ENCODE assay signal across 8 cellular contexts in genomic region chr22:41576877-41577276, GRCh38. TPM values are rescaled to one million over a fixed set of nuclear protein-coding genes. Genes with fewer than 3 reads are reported as not detected.
DNase-seq lines count a peak whose midpoint lies in the region; ATAC-seq and TF ChIP-seq lines count a peak whose summit lies in the region.

No MANE protein-coding gene starts in this region.

- no peaks in the 10 kb centered on the region for H4K20me1 ChIP-seq in smooth muscle cell (ENCODE audit: low read depth)

- peaks cover 0 to 46% (median 11%) of the 10 kb centered on the region in 12 donors for H3K4me1 ChIP-seq in heart left ventricle
- H3K4me1 ChIP-seq in smooth muscle cell (ENCODE audit: low read depth), result no peaks in the 10 kb centered on the region

- no peaks in the 10 kb centered on the region for H3K79me2 ChIP-seq in smooth muscle cell (ENCODE audit: low read depth)

- no peak overlapping the region for H3K9ac ChIP-seq in smooth muscle cell (ENCODE audit: low read depth)

- intact Hi-C loops in heart left ventricle (cut with DNase I), result no loop called here

- H3K9me3 ChIP-seq in heart left ventricle, result no peaks in the 10 kb centered on the region
- H3K9me3 ChIP-seq in smooth muscle cell (replicated peaks; ENCODE audit: low read depth), result no peaks in the 10 kb centered on the region

- peak; percentile 25 to 69 (median 45) for ATAC-seq in heart left ventricle
- no peak for ATAC-seq in GM18511 (IDR thresholded peaks at IDR 0.05; ENCODE audit: unreplicated experiment)
- ATAC-seq in HG02678 (IDR thresholded peaks at IDR 0.05; ENCODE audit: unreplicated experiment), result no peak

- H3K4me1 Mint-ChIP-seq in activated T-cell treated with anti-CD3 and anti-CD28 coated beads, Interleukin-2, amount 50 U/mL, for 24 hours (ENCODE audit: low read depth), result no peaks in the 10 kb centered on the region

- H3K4me3 Mint-ChIP-seq in activated T-cell treated with anti-CD3 and anti-CD28 coated beads, Interleukin-2, amount 50 U/mL, for 24 hours, result no peak overlapping the region

- H3K4me3 ChIP-seq in heart left ventricle (no peak overlapping the region), smooth muscle cell (no peak overlapping the region)

- H3K27ac ChIP-seq in heart left ventricle (peak overlapping the region in 4 of 12 donors; percentile 21 to 75 (median 57)), smooth muscle cell (ENCODE audit: low read depth) (no peak overlapping the region)

- peak; percentile 21 for DNase-seq in stimulated activated CD4-positive, alpha-beta T cell treated with anti-CD3 and anti-CD28 coated beads, Interleukin-4, amount 100 ng/mL, for 1 hour
- no peak for DNase-seq in stimulated activated CD4-positive, alpha-beta T cell treated with anti-CD3 and anti-CD28 coated beads, Interleukin-4, amount 100 ng/mL, for 24 hours
- DNase-seq in NCI-H1930 (lab: John Stamatoyannopoulos, UW), result peak; percentile 39 to 50
- DNase-seq in activated T-cell treated with anti-CD3 and anti-CD28 coated beads, Interleukin-2, amount 50 U/mL, for 24 hours, result peak; percentile 39
- peak; percentile 57 to 78 (median 73) for DNase-seq in heart left ventricle
- DNase-seq in smooth muscle cell (lab: John Stamatoyannopoulos, UW; ENCODE audit: unreplicated experiment), result no peak

- no peaks in the 10 kb centered on the region for H3F3A ChIP-seq in smooth muscle cell (ENCODE audit: low read depth)

- H3K36me3 Mint-ChIP-seq in activated T-cell treated with anti-CD3 and anti-CD28 coated beads, Interleukin-2, amount 50 U/mL, for 24 hours (ENCODE audit: low read depth), result peaks cover 43% of the 10 kb centered on the region

- no peaks in the 10 kb centered on the region for H3K27me3 Mint-ChIP-seq in activated T-cell treated with anti-CD3 and anti-CD28 coated beads, Interleukin-2, amount 50 U/mL, for 24 hours

- TF ChIP-seq CTCF in heart left ventricle (IDR thresholded peaks at IDR 0.05) (peak; percentile 45 to 75 (median 63)), smooth muscle cell (IDR thresholded peaks at IDR 0.05; ENCODE audit: borderline replicate concordance, insufficient read depth, poor library complexity, severe bottlenecking) (peak; percentile 36)

- TF ChIP-seq POLR2A in heart left ventricle (IDR thresholded peaks at IDR 0.05), result no peak

- WGBS in heart left ventricle, 4 donors, result 48 to 68% (median 62%) methylated on average over 6 to 9 of the region's 9 CpGs
- WGBS in smooth muscle cell (ENCODE audit: low lambda C conversion rate), result 71% methylated on average over 9 of the region's 9 CpGs

- H3K27me3 ChIP-seq in heart left ventricle (no peaks in the 10 kb centered on the region), smooth muscle cell (ENCODE audit: low read depth) (no peaks in the 10 kb centered on the region)

- H3K36me3 ChIP-seq in heart left ventricle (peaks cover 0 to 45% (median 9%) of the 10 kb centered on the region in 9 donors), smooth muscle cell (ENCODE audit: low read depth) (no peaks in the 10 kb centered on the region)

- H3K4me2 ChIP-seq in smooth muscle cell, result no peak overlapping the region

- no peaks in the 10 kb centered on the region for H3K9me3 Mint-ChIP-seq in activated T-cell treated with anti-CD3 and anti-CD28 coated beads, Interleukin-2, amount 50 U/mL, for 24 hours

- no peak overlapping the region for H2AFZ ChIP-seq in smooth muscle cell (ENCODE audit: low read depth)

- H3K27ac Mint-ChIP-seq in activated T-cell treated with anti-CD3 and anti-CD28 coated beads, Interleukin-2, amount 50 U/mL, for 24 hours, result no peak overlapping the region

RNA-seq across cellular contexts. Expression of gene PMM1, which starts 12.8 kb away (rescaled TPM):
- 10 to 100 TPM; 10.8 to 26.4 (median 22.9) TPM for total RNA-seq in heart left ventricle
- 10 to 100 TPM; 17.3 to 34.8 TPM for polyA plus RNA-seq in heart left ventricle
- total RNA-seq in smooth muscle cell, result 19.5 and 24.7 TPM in 2 replicates
- 71.9 and 87.3 TPM in 2 replicates for polyA plus RNA-seq in smooth muscle cell

RNA-seq across cellular contexts. Expression of gene CSDC2, which starts 16.1 kb away (rescaled TPM):
- total RNA-seq in heart left ventricle (100 to 1,000 TPM in 8 of 9 donors, 10 to 100 TPM in 1; 94.1 to 564 (median 266) TPM), smooth muscle cell (2.9 and 3.1 TPM in 2 replicates)
- polyA plus RNA-seq in heart left ventricle (100 to 1,000 TPM; 300 to 463 TPM), smooth muscle cell (5.9 and 9.1 TPM in 2 replicates)

RNA-seq across cellular contexts. Expression of gene POLR3H, which starts 32.6 kb away (rescaled TPM):
- 10 to 100 TPM; 12.2 to 27.4 (median 18.3) TPM for total RNA-seq in heart left ventricle
- 10 to 100 TPM; 20.2 to 31.2 TPM for polyA plus RNA-seq in heart left ventricle
- 10.9 and 12.1 TPM in 2 replicates for total RNA-seq in smooth muscle cell
- 20.3 and 26.7 TPM in 2 replicates for polyA plus RNA-seq in smooth muscle cell

RNA-seq across cellular contexts. Expression of gene DESI1, which starts 44.0 kb away (rescaled TPM):
- 10 to 100 TPM; 29.0 to 51.0 (median 40.6) TPM for total RNA-seq in heart left ventricle
- 10 to 100 TPM; 24.2 to 39.8 TPM for polyA plus RNA-seq in heart left ventricle
- 12.0 and 16.9 TPM in 2 replicates for total RNA-seq in smooth muscle cell
- 14.3 and 17.6 TPM in 2 replicates for polyA plus RNA-seq in smooth muscle cell

RNA-seq across cellular contexts. Expression of gene XRCC6, which starts 44.2 kb away (rescaled TPM):
- total RNA-seq in heart left ventricle, result 100 to 1,000 TPM; 162 to 204 (median 176) TPM
- 100 to 1,000 TPM; 123 to 231 TPM for polyA plus RNA-seq in heart left ventricle
- 186 and 200 TPM in 2 replicates for total RNA-seq in smooth muscle cell
- polyA plus RNA-seq in smooth muscle cell, result 255 and 264 TPM in 2 replicates

Comparison
In these comparisons a context has a peak if more than half of its experiments do, and no peak if none do; other contexts are left out.
1. DNase-seq: peak in stimulated activated CD4-positive, alpha-beta T cell treated with anti-CD3 and anti-CD28 coated beads, Interleukin-4, amount 100 ng/mL, for 1 hour (single experiment), NCI-H1930 (2 of 2), activated T-cell treated with anti-CD3 and anti-CD28 coated beads, Interleukin-2, amount 50 U/mL, for 24 hours (single experiment) and heart left ventricle (5 of 5); none in stimulated activated CD4-positive, alpha-beta T cell treated with anti-CD3 and anti-CD28 coated beads, Interleukin-4, amount 100 ng/mL, for 24 hours (single experiment) and smooth muscle cell (single experiment).
2. ATAC-seq: peak in heart left ventricle (4 of 4); none in GM18511 (single experiment) and HG02678 (single experiment).
3. RNA of gene CSDC2, which starts 16.1 kb away (total RNA-seq): 94.1 to 564 TPM in heart left ventricle; 2.9 to 3.1 TPM in smooth muscle cell; every median in the first group is over 10 times any median in the second.